18 cellular contexts compared by ENCODE assay signal in the genomic region with DNA sequence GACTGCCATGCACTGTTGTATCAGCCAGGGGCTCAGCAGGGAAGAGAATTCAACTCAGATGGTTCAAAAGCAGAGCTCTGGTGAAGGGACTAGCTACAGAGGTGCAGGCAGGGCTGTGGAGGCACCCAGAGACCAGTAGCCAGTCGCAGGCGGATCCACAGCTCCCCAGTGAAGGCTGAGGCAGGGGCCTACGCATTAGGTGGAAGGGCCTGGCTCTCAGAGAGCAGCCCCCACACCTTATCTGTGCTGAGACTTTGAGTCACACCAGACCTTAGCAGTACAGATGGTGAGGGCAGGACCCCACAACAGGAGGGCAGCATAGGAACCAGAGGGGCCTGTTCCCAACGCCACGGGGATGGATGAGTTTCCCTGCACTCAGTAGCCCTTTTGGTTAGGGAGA.
DNase-seq lines count a peak whose midpoint lies in the region; ATAC-seq, FAIRE-seq and TF ChIP-seq lines count a peak whose summit lies in the region.
"Had no signal": no experiment of that assay in that cellular context is flagged by ENCODE, and none has a peak within 500 bp of the region (broad histone marks: within the 10 kb centered on the region; RNA-seq: fewer than 3 reads in every experiment).

No MANE protein-coding gene starts in this region.

- peak; percentile 27 for DNase-seq in cardiac septum (ENCODE audit: low spot score)
- DNase-seq in left cardiac atrium = no peak
- no peak for DNase-seq in GM12878 (ENCODE audit: low read depth, low spot score)
- peak; percentile 62 for DNase-seq in mesendoderm
- no peak for DNase-seq in NCI-H2107 (lab: John Stamatoyannopoulos, UW)
- DNase-seq in hippocampal formation (lab: John Stamatoyannopoulos, UW) = no peak
- no peak for DNase-seq in tibial artery
- DNase-seq: AML-193, DMS79, H9, NCI-H1105, NCI-H2029 treated with DMSO at 0.1 percent for 48 hours, NCI-H2171, NCI-H345, NCI-H524, NCI-H82, Peyer's patch had no signal

- FAIRE-seq in GM12878 (lab: Jason Lieb, UNC) = no peak

- in situ Hi-C loops in GM12878 (cut with MboI) = no loop called here

- no peak overlapping the region for H3K56ac ChIP-seq in mesendoderm (ENCODE audit: low read length)

- H3K27me3 ChIP-seq in GM12878 (replicated peaks in 1 of 2; ENCODE audit: control insufficient read depth in 2 of 2, insufficient read depth in 2 of 2, low read length in 1 of 2) (no peaks in the 10 kb centered on the region), mesendoderm (ENCODE audit: insufficient read depth, low read length, poor library complexity) (no peaks in the 10 kb centered on the region), tibial artery (peaks cover 0 to 14% of the 10 kb centered on the region in 2 donors)
- H3K27me3 ChIP-seq: Peyer's patch had no signal

- POLR2A ChIA-PET in GM12878 (lab: Charles Lee) = interaction anchor here (0.9 to 1.4 kb wide), 3 partner anchors 11 to 207 kb away, joined by 3 to 5 read pairs (median 4); no protein-coding TSS in a partner anchor

- H2AK5ac ChIP-seq in mesendoderm (ENCODE audit: low read length) = no peak overlapping the region

- H3K9me3 ChIP-seq in GM12878 (replicated peaks; ENCODE audit: control insufficient read depth, insufficient read depth, low read length) = no peaks in the 10 kb centered on the region
- no peaks in the 10 kb centered on the region for H3K9me3 ChIP-seq in tibial artery
- H3K9me3 ChIP-seq: Peyer's patch had no signal

- H3K27ac ChIP-seq in GM12878 (ENCODE audit: control insufficient read depth, insufficient read depth) = peak overlapping the region; percentile 54
- H3K27ac ChIP-seq in mesendoderm (ENCODE audit: low read depth, low read length) = no peak overlapping the region
- H3K27ac ChIP-seq in tibial artery = no peak overlapping the region
- H3K27ac ChIP-seq: Peyer's patch had no signal

- H3K79me1 ChIP-seq in mesendoderm (ENCODE audit: low read length) = no peaks in the 10 kb centered on the region

- WGBS in GM12878 (ENCODE audit: insufficient coverage, insufficient replicate concordance, low lambda C conversion rate, missing lambda C conversion rate) = 96% methylated on average over 5 of the region's 5 CpGs
- WGBS in mesendoderm (ENCODE audit: extremely low coverage, insufficient coverage, low lambda C conversion rate) = no CpG with 5 or more reads among the region's 5 CpGs

- peaks cover 37% of the 10 kb centered on the region for H3K4me1 ChIP-seq in GM12878 (ENCODE audit: control insufficient read depth, insufficient read depth, low read length)
- H3K4me1 ChIP-seq in mesendoderm (ENCODE audit: control insufficient read depth, low read depth, low read length) = peaks cover 4% of the 10 kb centered on the region
- H3K4me1 ChIP-seq in tibial artery = no peaks in the 10 kb centered on the region
- H3K4me1 ChIP-seq: Peyer's patch had no signal

- no peak overlapping the region for H4K5ac ChIP-seq in mesendoderm (ENCODE audit: low read length)

- no peak for TF ChIP-seq CTCF in GM12878 (IDR thresholded peaks at IDR 0.05 in 2 of 3, conservative IDR thresholded peaks at IDR 0.05 in 1 of 3; ENCODE audit: control insufficient read depth in 2 of 3, extremely low read depth in 1 of 3, insufficient read depth in 1 of 3, low read depth in 3 of 3, low read length in 3 of 3)
- no peak for TF ChIP-seq CTCF in tibial artery (IDR thresholded peaks at IDR 0.05)

- H3K36me3 ChIP-seq in GM12878 (ENCODE audit: control insufficient read depth in 2 of 2, insufficient read depth in 2 of 2, low read length in 1 of 2) (no peaks in the 10 kb centered on the region), mesendoderm (ENCODE audit: control insufficient read depth, insufficient read depth, low read length) (no peaks in the 10 kb centered on the region), tibial artery (no peaks in the 10 kb centered on the region)
- H3K36me3 ChIP-seq: Peyer's patch had no signal

- intact Hi-C loops in cardiac septum (cut with DNase I) = no loop called here
- intact Hi-C loops in left cardiac atrium (cut with DNase I) = no loop called here
- intact Hi-C loops in GM12878 (cut with micrococcal nuclease; ENCODE audit: unreplicated experiment) = loop anchor here (5.0 kb wide), 1 partner anchor 210 kb away; no protein-coding TSS in a partner anchor
- intact Hi-C loops in tibial artery (cut with DNase I; ENCODE audit: low total_unique reads) = no loop called here

- H3K9ac ChIP-seq in GM12878 (ENCODE audit: control insufficient read depth, insufficient read depth, low read length) (peak overlapping the region; percentile 19; the same call in 1 of the 2 replicates), mesendoderm (ENCODE audit: low read length) (no peak overlapping the region)

- no peak overlapping the region for H3K4ac ChIP-seq in mesendoderm (ENCODE audit: low read depth, low read length)

- CTCF ChIA-PET in GM12878 (lab: Yijun Ruan, JAX) = interaction anchor here (1.0 to 3.2 kb wide), 5 partner anchors 13 to 202 kb away, joined by 3 to 29 read pairs (median 3); no protein-coding TSS in a partner anchor

- no peak overlapping the region for H2AFZ ChIP-seq in GM12878 (ENCODE audit: control insufficient read depth, low read depth, low read length)

- no peak for TF ChIP-seq EP300 in GM12878 (IDR thresholded peaks at IDR 0.05; ENCODE audit: borderline replicate concordance in 1 of 2, control insufficient read depth in 1 of 2, low read depth in 2 of 2, low read length in 2 of 2)

- no peaks in the 10 kb centered on the region for H4K20me1 ChIP-seq in GM12878 (ENCODE audit: control insufficient read depth, insufficient read depth)

- no peak overlapping the region for H2BK15ac ChIP-seq in mesendoderm (replicated peaks; ENCODE audit: low read depth)

- no peak overlapping the region for H4K8ac ChIP-seq in mesendoderm (ENCODE audit: low read depth, low read length)

- H3K23ac ChIP-seq in mesendoderm (ENCODE audit: low read length) = no peak overlapping the region

- H3K4me2 ChIP-seq in GM12878 (ENCODE audit: control insufficient read depth, insufficient read depth) (peak overlapping the region; percentile 52; the same call in 1 of the 2 replicates), mesendoderm (ENCODE audit: low read length) (no peak overlapping the region)

- SMC1A ChIA-PET in GM12878 (lab: Charles Lee; ENCODE audit: uncharacterized antibody, unreplicated experiment) = interaction anchor here (0.9 to 2.2 kb wide), 3 partner anchors 14 to 73 kb away, joined by 3 to 9 read pairs (median 3); no protein-coding TSS in a partner anchor

- no peak for TF ChIP-seq POLR2A in GM12878 (IDR thresholded peaks at IDR 0.05; ENCODE audit: low read depth, low read length)

- no peak for TF ChIP-seq RAD21 in GM12878 (IDR thresholded peaks at IDR 0.05; ENCODE audit: insufficient read depth, low read depth, low read length)

- no peak overlapping the region for H3K18ac ChIP-seq in mesendoderm (ENCODE audit: low read length)

- ATAC-seq in left cardiac atrium = no peak
- no peak; the same call in 2 of the 3 replicates for ATAC-seq in GM12878
- no peak for ATAC-seq in HG02970 (IDR thresholded peaks at IDR 0.05; ENCODE audit: low FRiP score, unreplicated experiment)

- H2BK120ac ChIP-seq in mesendoderm (ENCODE audit: low read depth, low read length) = no peak overlapping the region

- TSS peak; percentile 64 for BruUV-seq in GM12878 (replicated peaks; lab: Mats Ljungman, UMichigan)

- RAD21 ChIA-PET in GM12878 (lab: Charles Lee; ENCODE audit: unreplicated experiment) = interaction anchor here (1.2 to 1.9 kb wide), 2 partner anchors 84 to 210 kb away, joined by 4 to 6 read pairs; no protein-coding TSS in a partner anchor

- H2BK5ac ChIP-seq in mesendoderm (ENCODE audit: low read length) = no peak overlapping the region

- H3K4me3 ChIP-seq in GM12878 (no peak overlapping the region), mesendoderm (ENCODE audit: low read length) (no peak overlapping the region), tibial artery (no peak overlapping the region)
- H3K4me3 ChIP-seq: Peyer's patch had no signal

- H3K79me2 ChIP-seq in GM12878 (ENCODE audit: control insufficient read depth, insufficient read depth, low read length) (no peaks in the 10 kb centered on the region), mesendoderm (ENCODE audit: control insufficient read depth, insufficient read depth, low read length) (no peaks in the 10 kb centered on the region)

TF ChIP-seq in GM12878, 131 proteins besides CTCF, POLR2A, EP300 and RAD21 (continues in another document):
- no peak for TF ChIP-seq CBX3 (IDR thresholded peaks at IDR 0.05; ENCODE audit: borderline replicate concordance, low read depth)
- TF ChIP-seq, protein P1, sequence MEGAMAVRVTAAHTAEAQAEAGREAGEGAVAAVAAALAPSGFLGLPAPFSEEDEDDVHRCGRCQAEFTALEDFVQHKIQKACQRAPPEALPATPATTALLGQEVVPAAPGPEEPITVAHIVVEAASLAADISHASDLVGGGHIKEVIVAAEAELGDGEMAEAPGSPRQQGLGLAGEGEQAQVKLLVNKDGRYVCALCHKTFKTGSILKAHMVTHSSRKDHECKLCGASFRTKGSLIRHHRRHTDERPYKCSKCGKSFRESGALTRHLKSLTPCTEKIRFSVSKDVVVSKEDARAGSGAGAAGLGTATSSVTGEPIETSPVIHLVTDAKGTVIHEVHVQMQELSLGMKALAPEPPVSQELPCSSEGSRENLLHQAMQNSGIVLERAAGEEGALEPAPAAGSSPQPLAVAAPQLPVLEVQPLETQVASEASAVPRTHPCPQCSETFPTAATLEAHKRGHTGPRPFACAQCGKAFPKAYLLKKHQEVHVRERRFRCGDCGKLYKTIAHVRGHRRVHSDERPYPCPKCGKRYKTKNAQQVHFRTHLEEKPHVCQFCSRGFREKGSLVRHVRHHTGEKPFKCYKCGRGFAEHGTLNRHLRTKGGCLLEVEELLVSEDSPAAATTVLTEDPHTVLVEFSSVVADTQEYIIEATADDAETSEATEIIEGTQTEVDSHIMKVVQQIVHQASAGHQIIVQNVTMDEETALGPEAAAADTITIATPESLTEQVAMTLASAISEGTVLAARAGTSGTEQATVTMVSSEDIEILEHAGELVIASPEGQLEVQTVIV (IDR thresholded peaks at IDR 0.05; ENCODE audit: borderline replicate concordance, partially characterized antibody) = no peak

Comparison
In these comparisons a context has a peak if more than half of its experiments do, and no peak if none do; other contexts are left out.
1. DNase-seq: peak in cardiac septum (single experiment) and mesendoderm (single experiment); none in left cardiac atrium (single experiment), GM12878 (single experiment), NCI-H2107 (single experiment), hippocampal formation (0 of 2) and tibial artery (0 of 2).